In genomic region chr18:3455090-3455640, GRCh38 we compare ENCODE assay signal across 9 cellular contexts. TPM values are rescaled to one million over a fixed set of nuclear protein-coding genes. Genes with fewer than 3 reads are reported as not detected.
DNase-seq lines count a peak whose midpoint lies in the region; ATAC-seq, FAIRE-seq and TF ChIP-seq lines count a peak whose summit lies in the region.
"Had no signal": no experiment of that assay in that cellular context is flagged by ENCODE, and none has a peak within 500 bp of the region (broad histone marks: within the 10 kb centered on the region; RNA-seq: fewer than 3 reads in every experiment).

No MANE protein-coding gene starts in this region.

- peaks cover 0 to 58% (median 34%) of the 10 kb centered on the region in 4 donors for H3K4me1 ChIP-seq in sigmoid colon

- FAIRE-seq in GM19239 (lab: Jason Lieb, UNC) = peak; percentile 28
- FAIRE-seq in RCC 7860 (lab: Jason Lieb, UNC) = no peak

- peak overlapping the region in 2 of 4 donors; percentile 67 to 74 for H3K4me3 ChIP-seq in sigmoid colon

- no peaks in the 10 kb centered on the region for H3K9me3 Mint-ChIP-seq in T-cell

- H3K27ac ChIP-seq in sigmoid colon = peak overlapping the region; percentile 97 to 100 (median 99)

- H3K36me3 Mint-ChIP-seq in T-cell = peaks cover 28% of the 10 kb centered on the region

- POLR2A ChIA-PET in T-cell (lab: Charles Lee) = interaction anchor here (0.6 to 1.4 kb wide), 5 partner anchors 139 to 486 kb away, joined by 3 to 10 read pairs (median 4); no protein-coding TSS in a partner anchor

- H3K27me3 ChIP-seq in sigmoid colon = no peaks in the 10 kb centered on the region

- no peak for DNase-seq in GM19239 (ENCODE audit: insufficient read length, low spot score)
- no peak for DNase-seq in T-cell
- DNase-seq in fibroblast of peridontal ligament (ENCODE audit: extremely low read depth) = peak; percentile 49
- DNase-seq in sigmoid colon = no peak
- DNase-seq in GM10266 (ENCODE audit: extremely low spot score) = no peak
- no peak for DNase-seq in NCI-H446 treated with DMSO at 0.1 percent for 48 hours (lab: John Stamatoyannopoulos, UW)
- DNase-seq in RCC 7860 (ENCODE audit: low spot score) = no peak
- DNase-seq: aorta had no signal

- no peaks in the 10 kb centered on the region for H3K27me3 Mint-ChIP-seq in T-cell

- TF ChIP-seq POLR2A in sigmoid colon (IDR thresholded peaks at IDR 0.05) = no peak

- no peaks in the 10 kb centered on the region for H3K9me3 ChIP-seq in sigmoid colon

- no peak for ATAC-seq in T-cell (replicated peaks in 1 of 4)
- ATAC-seq in HG03378 (IDR thresholded peaks at IDR 0.05; ENCODE audit: unreplicated experiment) = no peak

- peaks cover 53 to 71% (median 71%) of the 10 kb centered on the region in 3 donors for H3K4me1 Mint-ChIP-seq in T-cell

- 9 to 45% methylated on average over 3 of the region's 3 CpGs for WGBS in sigmoid colon, 2 donors

- peaks cover 0 to 38% (median 25%) of the 10 kb centered on the region in 4 donors for H3K36me3 ChIP-seq in sigmoid colon

- no peak for TF ChIP-seq EP300 in sigmoid colon (IDR thresholded peaks at IDR 0.05)

- CTCF ChIA-PET in T-cell (lab: Charles Lee) = interaction anchor here (0.5 to 4.8 kb wide), 43 partner anchors 8 to 393 kb away, joined by 3 to 36 read pairs (median 5); no protein-coding TSS in a partner anchor

- H3K4me3 Mint-ChIP-seq in T-cell = peak overlapping the region; percentile 3 to 95 (median 94)

- H3K27ac Mint-ChIP-seq in T-cell = peak overlapping the region in 1 of 2 donors; percentile 98

- intact Hi-C loops in sigmoid colon (cut with DNase I) = loop anchor here (2.0 to 10.0 kb wide), 3 partner anchors 174 to 480 kb away; no protein-coding TSS in a partner anchor

- TF ChIP-seq CTCF in sigmoid colon (IDR thresholded peaks at IDR 0.05) (no peak), GM10266 (IDR thresholded peaks at IDR 0.05; ENCODE audit: control insufficient read depth, insufficient read depth, low read depth, missing control alignments) (no peak)

RNA-seq across cellular contexts. Expression of gene TGIF1, which starts 5.2 kb away (rescaled TPM):
- total RNA-seq in T-cell (10 to 100 TPM; 40.5 to 90.5 (median 81.8) TPM), sigmoid colon (10 to 100 TPM; 32.1 to 80.6 (median 50.6) TPM)
- polyA plus RNA-seq in sigmoid colon = 10 to 100 TPM; 34.7 to 72.1 (median 40.9) TPM
